ENCODE assay signal across 8 cellular contexts in genomic region chr4:121462660-121463261, GRCh38.
DNase-seq lines count a peak whose midpoint lies in the region; ATAC-seq, FAIRE-seq and TF ChIP-seq lines count a peak whose summit lies in the region.

No MANE protein-coding gene starts in this region.

- TF ChIP-seq CTCF in DOHH2 (IDR thresholded peaks at IDR 0.05; ENCODE audit: low read depth, low read length, poor library complexity, severe bottlenecking): peak; percentile 82

- no peak overlapping the region for H3K4me3 ChIP-seq in DOHH2 (ENCODE audit: low read length)

- H3K9me2 ChIP-seq in DOHH2 (replicated peaks; ENCODE audit: control insufficient read depth, low read length): no peaks in the 10 kb centered on the region

- H3K27ac ChIP-seq in DOHH2 (ENCODE audit: low read depth, low read length): no peak overlapping the region

- H3K4me1 ChIP-seq in DOHH2 (ENCODE audit: control insufficient read depth, low read length): no peaks in the 10 kb centered on the region

- FAIRE-seq in GM19239 (lab: Jason Lieb, UNC): peak; percentile 92

- no peaks in the 10 kb centered on the region for H4K20me1 ChIP-seq in DOHH2 (ENCODE audit: control insufficient read depth, insufficient read depth, low read depth, low read length)

- H3F3A ChIP-seq in DOHH2 (ENCODE audit: control insufficient read depth, insufficient read depth): no peaks in the 10 kb centered on the region

- no peaks in the 10 kb centered on the region for H3K9me3 ChIP-seq in DOHH2 (ENCODE audit: control insufficient read depth, insufficient read depth, low read length)

- 0 out of 2 replicates have a peak overlapping the region, but pooled peaks have one; percentile 22 for H3K4me2 ChIP-seq in DOHH2 (ENCODE audit: low read length)

- DNase-seq in GM19239 (ENCODE audit: insufficient read length, low spot score) (peak; percentile 8), NCI-H82 (lab: John Stamatoyannopoulos, UW) (peak; percentile 77), amniotic epithelial cell (ENCODE audit: low read depth) (peak; percentile 67), hippocampal formation (lab: John Stamatoyannopoulos, UW) (peak; percentile 1 to 76), retina (no peak)
- DNase-seq in stimulated activated CD4-positive, alpha-beta T cell treated with anti-CD3 and anti-CD28 coated beads, Interleukin-2, amount 100 ng/mL, for 4 hours (ENCODE audit: low read depth): peak; percentile 7

- no peaks in the 10 kb centered on the region for H3K79me2 ChIP-seq in DOHH2 (ENCODE audit: control insufficient read depth, low read length)

- H3K27me3 ChIP-seq in DOHH2 (ENCODE audit: control insufficient read depth, low read length): peaks cover 6% of the 10 kb centered on the region; the same call in 1 of the 2 replicates

- no peaks in the 10 kb centered on the region for H3K36me3 ChIP-seq in DOHH2 (ENCODE audit: control insufficient read depth, low read length)

- peak; percentile 92 for ATAC-seq in HG03103 (IDR thresholded peaks at IDR 0.05; ENCODE audit: low read depth, unreplicated experiment)
